ENCODE assay signal across 16 cellular contexts in genomic region chr3:185084883-185085282, GRCh38.
DNase-seq lines count a peak whose midpoint lies in the region; ATAC-seq and TF ChIP-seq lines count a peak whose summit lies in the region.
"Had no signal": no experiment of that assay in that cellular context is flagged by ENCODE, and none has a peak within 500 bp of the region (broad histone marks: within the 10 kb centered on the region; RNA-seq: fewer than 3 reads in every experiment).

No MANE protein-coding gene starts in this region.

- H3K27ac ChIP-seq in coronary artery = no peak overlapping the region
- no peak overlapping the region for H3K27ac ChIP-seq in upper lobe of right lung
- no peak overlapping the region for H3K27ac ChIP-seq in right atrium auricular region
- no peak overlapping the region for H3K27ac ChIP-seq in naive thymus-derived CD4-positive, alpha-beta T cell (ENCODE audit: low read depth, low read length)

- DNase-seq in AG08395 (ENCODE audit: low spot score) (peak; percentile 61), HCEC 1CT (peak; percentile 53), astrocyte of the hippocampus (ENCODE audit: low read depth, low spot score) (peak; percentile 44), globus pallidus (ENCODE audit: low spot score) (peak; percentile 19), coronary artery (ENCODE audit: low spot score) (no peak), upper lobe of right lung (no peak), right atrium auricular region (ENCODE audit: low spot score) (no peak)
- DNase-seq in naive thymus-derived CD4-positive, alpha-beta T cell = no peak
- DNase-seq: activated CD4-positive, CD25-positive, alpha-beta regulatory T cell; activated CD8-positive, alpha-beta memory T cell treated with anti-CD3 and anti-CD28 coated beads, Interleukin-2, amount 50 U/mL, for 4 hours; activated naive CD8-positive, alpha-beta T cell treated with anti-CD3 and anti-CD28 coated beads for 36 hours; H7; immature natural killer cell; naive B cell; NCI-H2107 had no signal

- H3K4me3 ChIP-seq in coronary artery (no peak overlapping the region), upper lobe of right lung (no peak overlapping the region), right atrium auricular region (no peak overlapping the region)
- H3K4me3 ChIP-seq in naive thymus-derived CD4-positive, alpha-beta T cell (ENCODE audit: low read length) = no peak overlapping the region

- H3K9me3 Mint-ChIP-seq in naive thymus-derived CD4-positive, alpha-beta T cell = no peaks in the 10 kb centered on the region
- H3K9me3 Mint-ChIP-seq: activated naive CD8-positive, alpha-beta T cell treated with anti-CD3 and anti-CD28 coated beads for 36 hours; immature natural killer cell; naive B cell; type B pancreatic cell had no signal

- CTCF ChIA-PET in naive thymus-derived CD4-positive, alpha-beta T cell (lab: Charles Lee) = no interaction called here

- peaks cover 0 to 23% (median 9%) of the 10 kb centered on the region in 5 donors for H3K27me3 Mint-ChIP-seq in naive thymus-derived CD4-positive, alpha-beta T cell
- H3K27me3 Mint-ChIP-seq: activated naive CD8-positive, alpha-beta T cell treated with anti-CD3 and anti-CD28 coated beads for 36 hours had no signal

- intact Hi-C loops in upper lobe of right lung (cut with DNase I) = no loop called here
- intact Hi-C loops in naive thymus-derived CD4-positive, alpha-beta T cell (cut with micrococcal nuclease) = no loop called here

- no peaks in the 10 kb centered on the region for H3K36me3 ChIP-seq in upper lobe of right lung
- no peaks in the 10 kb centered on the region for H3K36me3 ChIP-seq in right atrium auricular region
- H3K36me3 ChIP-seq in naive thymus-derived CD4-positive, alpha-beta T cell (ENCODE audit: control insufficient read depth in 2 of 3, insufficient read depth in 3 of 3, low read length in 3 of 3) = no peaks in the 10 kb centered on the region

- no peak for TF ChIP-seq CTCF in coronary artery (IDR thresholded peaks at IDR 0.05)
- no peak for TF ChIP-seq CTCF in upper lobe of right lung (IDR thresholded peaks at IDR 0.05)
- no peak for TF ChIP-seq CTCF in right atrium auricular region (IDR thresholded peaks at IDR 0.05)

- no peaks in the 10 kb centered on the region for H3K4me1 ChIP-seq in upper lobe of right lung
- no peaks in the 10 kb centered on the region for H3K4me1 ChIP-seq in right atrium auricular region
- no peaks in the 10 kb centered on the region for H3K4me1 ChIP-seq in naive thymus-derived CD4-positive, alpha-beta T cell (ENCODE audit: control insufficient read depth in 2 of 2, insufficient read depth in 2 of 2, low read length in 2 of 2)

- no peaks in the 10 kb centered on the region for H3K4me1 Mint-ChIP-seq in naive thymus-derived CD4-positive, alpha-beta T cell
- H3K4me1 Mint-ChIP-seq: activated naive CD8-positive, alpha-beta T cell treated with anti-CD3 and anti-CD28 coated beads for 36 hours; immature natural killer cell; naive B cell had no signal

- H3K4me3 Mint-ChIP-seq in naive thymus-derived CD4-positive, alpha-beta T cell = no peak overlapping the region
- H3K4me3 Mint-ChIP-seq: activated naive CD8-positive, alpha-beta T cell treated with anti-CD3 and anti-CD28 coated beads for 36 hours; immature natural killer cell; naive B cell; type B pancreatic cell had no signal

- POLR2A ChIA-PET in naive thymus-derived CD4-positive, alpha-beta T cell (lab: Charles Lee) = no interaction called here

- H3K36me3 Mint-ChIP-seq in naive thymus-derived CD4-positive, alpha-beta T cell = no peaks in the 10 kb centered on the region
- H3K36me3 Mint-ChIP-seq: activated naive CD8-positive, alpha-beta T cell treated with anti-CD3 and anti-CD28 coated beads for 36 hours; immature natural killer cell; naive B cell; type B pancreatic cell had no signal

- H3K27me3 ChIP-seq in upper lobe of right lung (no peaks in the 10 kb centered on the region), right atrium auricular region (no peaks in the 10 kb centered on the region)
- H3K27me3 ChIP-seq in naive thymus-derived CD4-positive, alpha-beta T cell (ENCODE audit: control insufficient read depth in 2 of 2, insufficient read depth in 2 of 2, low read length in 2 of 2) = peaks cover 0 to 2% of the 10 kb centered on the region in 2 donors

- H3K9me3 ChIP-seq in upper lobe of right lung = no peaks in the 10 kb centered on the region
- H3K9me3 ChIP-seq in right atrium auricular region = no peaks in the 10 kb centered on the region
- H3K9me3 ChIP-seq in naive thymus-derived CD4-positive, alpha-beta T cell (ENCODE audit: control insufficient read depth in 2 of 3, low read length in 3 of 3) = no peaks in the 10 kb centered on the region

- H3K27ac Mint-ChIP-seq in naive thymus-derived CD4-positive, alpha-beta T cell = no peak overlapping the region
- H3K27ac Mint-ChIP-seq: activated naive CD8-positive, alpha-beta T cell treated with anti-CD3 and anti-CD28 coated beads for 36 hours; immature natural killer cell; naive B cell; type B pancreatic cell had no signal

- no peak for ATAC-seq in upper lobe of right lung
- no peak for ATAC-seq in naive thymus-derived CD4-positive, alpha-beta T cell

Comparison
In these comparisons a context has a peak if more than half of its experiments do, and no peak if none do; other contexts are left out.
1. DNase-seq: peak in AG08395 (single experiment), HCEC 1CT (single experiment), astrocyte of the hippocampus (single experiment) and globus pallidus (single experiment); none in coronary artery (single experiment), upper lobe of right lung (single experiment), right atrium auricular region (single experiment) and naive thymus-derived CD4-positive, alpha-beta T cell (0 of 9).